In the genomic region with DNA sequence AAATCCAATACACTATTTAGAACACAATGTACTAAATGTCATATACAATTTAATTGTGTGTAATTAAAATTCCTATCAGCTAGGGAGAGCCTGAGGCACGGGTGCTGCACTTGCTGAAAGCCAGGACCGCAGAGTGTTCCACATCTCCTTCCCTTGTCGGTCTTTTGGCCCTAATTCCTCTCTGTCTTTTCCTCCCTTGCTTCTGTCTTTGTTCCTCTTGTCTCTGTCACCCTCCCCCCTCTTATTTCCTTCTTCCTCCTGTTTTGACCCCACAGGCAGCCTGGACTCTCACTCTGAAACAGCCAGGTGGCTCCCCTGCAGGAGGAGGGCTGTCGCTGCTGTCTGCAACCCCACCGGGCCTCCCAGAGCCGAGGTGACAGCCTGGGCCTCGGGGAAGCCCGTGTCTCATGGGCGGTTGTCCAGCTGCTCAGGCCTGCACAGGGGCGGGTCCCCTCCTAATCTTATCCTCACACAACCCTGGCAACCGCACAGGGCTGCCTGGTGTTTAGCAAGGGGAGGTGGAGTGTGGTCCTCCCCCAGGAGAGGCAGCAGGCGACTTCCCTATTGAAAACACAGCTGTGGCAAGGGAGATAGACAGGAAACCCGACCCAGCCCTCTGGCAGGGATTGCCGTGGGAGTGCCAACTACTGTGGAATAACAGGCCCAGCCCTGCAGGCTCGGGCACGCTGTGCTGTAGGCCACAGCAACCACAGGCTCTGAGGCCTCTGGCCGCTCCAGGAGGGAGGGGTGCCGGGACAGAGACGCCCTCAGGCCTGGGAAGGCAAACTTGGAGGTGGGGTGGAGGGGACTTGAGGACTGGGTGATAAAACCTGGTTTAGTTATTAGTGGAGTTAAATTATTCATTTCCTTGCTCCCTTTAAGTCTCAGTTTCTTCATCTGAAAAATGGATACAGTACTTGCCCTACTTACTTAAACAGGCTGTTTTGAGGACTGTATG, we compare ENCODE assay signal across 8 cellular contexts.
A peak's percentile ranks its signal among the peaks of the same experiment; 100 is the strongest.
DNase-seq lines count a peak whose midpoint lies in the region; ATAC-seq, FAIRE-seq and TF ChIP-seq lines count a peak whose summit lies in the region.

No MANE protein-coding gene starts in this region.

- peak; percentile 93 for ATAC-seq in HG02852 (IDR thresholded peaks at IDR 0.05; ENCODE audit: unreplicated experiment)
- peak; percentile 83 for ATAC-seq in SK-N-SH treated with all-trans-retinoic acid at 6 μM for 48 hours
- peak; percentile 56 for ATAC-seq in memory B cell (ENCODE audit: low read depth)

- peak; percentile 82 for FAIRE-seq in GM18507 (lab: Jason Lieb, UNC)

- intact Hi-C loops in testis (cut with DNase I; ENCODE audit: low total_unique reads) = no loop called here

- DNase-seq in BE2C = peak; percentile 94
- peak; percentile 81 for DNase-seq in GM18507 (ENCODE audit: extremely low spot score, insufficient read length, low read depth)
- DNase-seq in NCI-H1105 (lab: John Stamatoyannopoulos, UW) = peak; percentile 76
- DNase-seq in endodermal cell = peak; percentile 93
- no peak for DNase-seq in memory B cell (ENCODE audit: low spot score in 2 of 2)
- peak; percentile 95 for DNase-seq in testis

- H3K36me3 ChIP-seq in BE2C = no peaks in the 10 kb centered on the region
- H3K36me3 ChIP-seq in endodermal cell (ENCODE audit: control insufficient read depth, insufficient read depth, low read length) = no peaks in the 10 kb centered on the region
- no peaks in the 10 kb centered on the region for H3K36me3 ChIP-seq in testis (ENCODE audit: low read depth, missing control alignments)

- H3K36me3 Mint-ChIP-seq in endodermal cell (ENCODE audit: low read depth) (no peaks in the 10 kb centered on the region), memory B cell (no peaks in the 10 kb centered on the region)

- peak overlapping the region; percentile 81 for H3K27ac Mint-ChIP-seq in endodermal cell
- no peak overlapping the region for H3K27ac Mint-ChIP-seq in memory B cell

- H3K27me3 ChIP-seq in BE2C (no peaks in the 10 kb centered on the region), endodermal cell (ENCODE audit: control insufficient read depth, insufficient read depth, low read length, poor library complexity, severe bottlenecking) (no peaks in the 10 kb centered on the region), testis (no peaks in the 10 kb centered on the region)

- H3K9me3 Mint-ChIP-seq in endodermal cell (no peaks in the 10 kb centered on the region), memory B cell (no peaks in the 10 kb centered on the region)

- peak overlapping the region; percentile 82 for H3K27ac ChIP-seq in endodermal cell (ENCODE audit: low read depth, low read length)
- peak overlapping the region; percentile 72 to 83 for H3K27ac ChIP-seq in testis

- TF ChIP-seq CTCF in BE2C (IDR thresholded peaks at IDR 0.05; ENCODE audit: low read depth, low read length) (peak; percentile 45), endodermal cell (conservative IDR thresholded peaks at IDR 0.05) (peak; percentile 68), testis (IDR thresholded peaks at IDR 0.05) (peak in 1 of 3 experiments; percentile 13)

- no peaks in the 10 kb centered on the region for H3K27me3 Mint-ChIP-seq in endodermal cell (ENCODE audit: insufficient read depth)
- no peaks in the 10 kb centered on the region for H3K27me3 Mint-ChIP-seq in memory B cell

- 6 to 18% methylated on average over 5 to 19 of the region's 19 CpGs for WGBS in endodermal cell (ENCODE audit: insufficient coverage in 1 of 2, insufficient read length in 1 of 2), 2 experiments
- 11 to 33% methylated on average over 15 to 19 of the region's 19 CpGs for WGBS in testis, 2 donors

- H3K4me1 ChIP-seq in BE2C (peaks cover 12% of the 10 kb centered on the region), endodermal cell (ENCODE audit: control insufficient read depth, insufficient read depth, low read length) (peaks cover 4% of the 10 kb centered on the region), testis (peaks cover 41% of the 10 kb centered on the region)

- H3K9me3 ChIP-seq in BE2C = no peaks in the 10 kb centered on the region
- no peaks in the 10 kb centered on the region for H3K9me3 ChIP-seq in endodermal cell (ENCODE audit: control insufficient read depth, low read length)
- H3K9me3 ChIP-seq in testis = no peaks in the 10 kb centered on the region

- H3K9ac ChIP-seq in endodermal cell (ENCODE audit: extremely low read depth, low read length, poor library complexity, severe bottlenecking) = peak overlapping the region; percentile 11

- no peak for TF ChIP-seq POLR2A in testis (IDR thresholded peaks at IDR 0.05)

- H3K4me3 Mint-ChIP-seq in endodermal cell (peak overlapping the region; percentile 26), memory B cell (no peak overlapping the region)

- peak overlapping the region; percentile 14 for H3K4me3 ChIP-seq in BE2C (ENCODE audit: low read depth, low read length)
- no peak overlapping the region for H3K4me3 ChIP-seq in endodermal cell (ENCODE audit: low read length)
- no peak overlapping the region for H3K4me3 ChIP-seq in testis

- peaks cover 47% of the 10 kb centered on the region for H3K4me1 Mint-ChIP-seq in endodermal cell
- peaks cover 18% of the 10 kb centered on the region for H3K4me1 Mint-ChIP-seq in memory B cell

TF ChIP-seq in SK-N-SH treated with all-trans-retinoic acid at 6 μM for 48 hours, 23 proteins besides CTCF, POLR2A, EP300 and RAD21:
- TF ChIP-seq GLIS3 (CRISPR knock-in tag; IDR thresholded peaks at IDR 0.05) (no peak), SNAI2 (CRISPR knock-in tag; IDR thresholded peaks at IDR 0.05) (no peak), OSR1 (CRISPR knock-in tag; IDR thresholded peaks at IDR 0.05) (0 out of 2 replicates have a peak, but pooled peaks have one; percentile 90), BACH2 (CRISPR knock-in tag; IDR thresholded peaks at IDR 0.05; ENCODE audit: borderline replicate concordance) (no peak), ZFP3 (CRISPR knock-in tag; IDR thresholded peaks at IDR 0.05) (no peak)
- TF ChIP-seq, protein P1, sequence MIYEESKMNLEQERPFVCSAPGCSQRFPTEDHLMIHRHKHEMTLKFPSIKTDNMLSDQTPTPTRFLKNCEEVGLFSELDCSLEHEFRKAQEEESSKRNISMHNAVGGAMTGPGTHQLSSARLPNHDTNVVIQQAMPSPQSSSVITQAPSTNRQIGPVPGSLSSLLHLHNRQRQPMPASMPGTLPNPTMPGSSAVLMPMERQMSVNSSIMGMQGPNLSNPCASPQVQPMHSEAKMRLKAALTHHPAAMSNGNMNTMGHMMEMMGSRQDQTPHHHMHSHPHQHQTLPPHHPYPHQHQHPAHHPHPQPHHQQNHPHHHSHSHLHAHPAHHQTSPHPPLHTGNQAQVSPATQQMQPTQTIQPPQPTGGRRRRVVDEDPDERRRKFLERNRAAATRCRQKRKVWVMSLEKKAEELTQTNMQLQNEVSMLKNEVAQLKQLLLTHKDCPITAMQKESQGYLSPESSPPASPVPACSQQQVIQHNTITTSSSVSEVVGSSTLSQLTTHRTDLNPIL (CRISPR knock-in tag; IDR thresholded peaks at IDR 0.05; ENCODE audit: low read depth) = no peak
- TF ChIP-seq, protein P2, sequence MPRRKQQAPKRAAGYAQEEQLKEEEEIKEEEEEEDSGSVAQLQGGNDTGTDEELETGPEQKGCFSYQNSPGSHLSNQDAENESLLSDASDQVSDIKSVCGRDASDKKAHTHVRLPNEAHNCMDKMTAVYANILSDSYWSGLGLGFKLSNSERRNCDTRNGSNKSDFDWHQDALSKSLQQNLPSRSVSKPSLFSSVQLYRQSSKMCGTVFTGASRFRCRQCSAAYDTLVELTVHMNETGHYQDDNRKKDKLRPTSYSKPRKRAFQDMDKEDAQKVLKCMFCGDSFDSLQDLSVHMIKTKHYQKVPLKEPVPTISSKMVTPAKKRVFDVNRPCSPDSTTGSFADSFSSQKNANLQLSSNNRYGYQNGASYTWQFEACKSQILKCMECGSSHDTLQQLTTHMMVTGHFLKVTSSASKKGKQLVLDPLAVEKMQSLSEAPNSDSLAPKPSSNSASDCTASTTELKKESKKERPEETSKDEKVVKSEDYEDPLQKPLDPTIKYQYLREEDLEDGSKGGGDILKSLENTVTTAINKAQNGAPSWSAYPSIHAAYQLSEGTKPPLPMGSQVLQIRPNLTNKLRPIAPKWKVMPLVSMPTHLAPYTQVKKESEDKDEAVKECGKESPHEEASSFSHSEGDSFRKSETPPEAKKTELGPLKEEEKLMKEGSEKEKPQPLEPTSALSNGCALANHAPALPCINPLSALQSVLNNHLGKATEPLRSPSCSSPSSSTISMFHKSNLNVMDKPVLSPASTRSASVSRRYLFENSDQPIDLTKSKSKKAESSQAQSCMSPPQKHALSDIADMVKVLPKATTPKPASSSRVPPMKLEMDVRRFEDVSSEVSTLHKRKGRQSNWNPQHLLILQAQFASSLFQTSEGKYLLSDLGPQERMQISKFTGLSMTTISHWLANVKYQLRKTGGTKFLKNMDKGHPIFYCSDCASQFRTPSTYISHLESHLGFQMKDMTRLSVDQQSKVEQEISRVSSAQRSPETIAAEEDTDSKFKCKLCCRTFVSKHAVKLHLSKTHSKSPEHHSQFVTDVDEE (CRISPR knock-in tag; IDR thresholded peaks at IDR 0.05) = peak; percentile 71; the same call in 1 of the 2 replicates

Comparison
In these comparisons a context has a peak if more than half of its experiments do, and no peak if none do; other contexts are left out.
1. DNase-seq: peak in BE2C (single experiment), GM18507 (single experiment), NCI-H1105 (single experiment), endodermal cell (single experiment) and testis (single experiment); none in memory B cell (0 of 2).
2. Peak in every context shown above with its lines, with median percentiles within 50 percentile points of each other: ATAC-seq.